ENCODE assay signal across 15 cellular contexts in genomic region chr7:94190599-94191061, GRCh38.
DNase-seq lines count a peak whose midpoint lies in the region; ATAC-seq, FAIRE-seq and TF ChIP-seq lines count a peak whose summit lies in the region.
"Had no signal": no experiment of that assay in that cellular context is flagged by ENCODE, and none has a peak within 500 bp of the region (broad histone marks: within the 10 kb centered on the region; RNA-seq: fewer than 3 reads in every experiment).

No MANE protein-coding gene starts in this region.

- H3K9me3 Mint-ChIP-seq in H9, result peaks cover 4 to 8% of the 10 kb centered on the region in 2 experiments; a peak in 4 of 5 replicates
- H3K9me3 Mint-ChIP-seq: stimulated activated naive CD8-positive, alpha-beta T cell treated with anti-CD3 and anti-CD28 coated beads, Interleukin-15, Interleukin-2, amounts not matched to agents 100 ng/mL and 50 ng/mL, for 24 hours had no signal

- H4K20me1 ChIP-seq in endothelial cell of umbilical vein (replicated peaks; ENCODE audit: control insufficient read depth, extremely low read depth, insufficient read depth, low read length) (no peaks in the 10 kb centered on the region), H9 (ENCODE audit: control insufficient read depth, insufficient read depth, insufficient read length) (no peaks in the 10 kb centered on the region)

- H3K27me3 ChIP-seq in endothelial cell of umbilical vein (ENCODE audit: control insufficient read depth in 2 of 2, insufficient read depth in 2 of 2, low read length in 2 of 2) (no peaks in the 10 kb centered on the region), H9 (ENCODE audit: insufficient read depth, low read length) (no peaks in the 10 kb centered on the region)

- no peak overlapping the region for H2BK12ac ChIP-seq in H9 (ENCODE audit: insufficient read length, low read depth, low read length)

- H3K36me3 ChIP-seq in endothelial cell of umbilical vein (ENCODE audit: control insufficient read depth in 2 of 2, extremely low read depth in 1 of 2, insufficient read depth in 2 of 2, low read length in 2 of 2), result no peaks in the 10 kb centered on the region

- ATAC-seq in HG03460 (IDR thresholded peaks at IDR 0.05; ENCODE audit: unreplicated experiment), result no peak

- no peaks in the 10 kb centered on the region for H3K27me3 Mint-ChIP-seq in H9 (ENCODE audit: low read depth)

- DNase-seq in EH (ENCODE audit: low read depth), result peak; percentile 97
- DNase-seq in NCI-H226, result peak; percentile 83
- peak; percentile 94 for DNase-seq in endothelial cell of umbilical vein (ENCODE audit: low read depth, low spot score)
- DNase-seq in non-pigmented ciliary epithelial cell (ENCODE audit: low read depth), result peak; percentile 89
- no peak for DNase-seq in DMS114 treated with DMSO at 0.1 percent for 48 hours (lab: John Stamatoyannopoulos, UW; ENCODE audit: unreplicated experiment)
- no peak for DNase-seq in H9
- no peak for DNase-seq in stimulated activated CD4-positive, alpha-beta T cell treated with anti-CD3 and anti-CD28 coated beads, Interleukin-4, amount 100 ng/mL, for 24 hours
- DNase-seq: activated CD4-positive, CD25-positive, alpha-beta regulatory T cell treated with anti-CD3 and anti-CD28 coated beads, Interleukin-2, amount 50 U/mL, for 72 hours; activated naive CD4-positive, alpha-beta T cell treated with anti-CD3 and anti-CD28 coated beads, Interleukin-2, amount 50 U/mL, for 16 hours; H7; NCI-H146; stimulated activated CD4-positive, alpha-beta T cell treated with anti-CD3 and anti-CD28 coated beads, Interleukin-15, amount 100 ng/mL, for 24 hours had no signal

- H3K79me1 ChIP-seq in H9 (ENCODE audit: insufficient read depth, low read depth, low read length, poor library complexity, severe bottlenecking), result no peaks in the 10 kb centered on the region

- TF ChIP-seq POLR2A in endothelial cell of umbilical vein (IDR thresholded peaks at IDR 0.05; ENCODE audit: low read depth, low read length), result no peak

- no peak overlapping the region for H3T11ph ChIP-seq in H9 (ENCODE audit: low read length)

- no peak overlapping the region for H3K56ac ChIP-seq in H9 (ENCODE audit: insufficient read length, low read depth, low read length)

- H3K27ac ChIP-seq in endothelial cell of umbilical vein (ENCODE audit: insufficient read depth, low read depth, low read length) (no peak overlapping the region), H9 (ENCODE audit: insufficient read length, low read depth, low read length) (no peak overlapping the region)
- H3K27ac ChIP-seq: PC-9 had no signal

- CTCF ChIA-PET in endothelial cell of umbilical vein (lab: Charles Lee), result no interaction called here

- no peak overlapping the region for H4K91ac ChIP-seq in H9 (ENCODE audit: insufficient read length, low read depth, low read length)

- TF ChIP-seq CTCF in endothelial cell of umbilical vein (IDR thresholded peaks at IDR 0.05; ENCODE audit: extremely low read depth in 1 of 2, insufficient read depth in 1 of 2, low read depth in 1 of 2, low read length in 2 of 2) (no peak), H9 (conservative IDR thresholded peaks at IDR 0.05) (no peak)

- no peak overlapping the region for H3K18ac ChIP-seq in H9 (ENCODE audit: insufficient read length, low read depth, low read length)

- no peak overlapping the region for H2BK5ac ChIP-seq in H9 (ENCODE audit: insufficient read length, low read length)

- intact Hi-C loops in endothelial cell of umbilical vein (cut with micrococcal nuclease), result no loop called here

- H3K23ac ChIP-seq in H9 (ENCODE audit: insufficient read length, low read depth, low read length), result no peak overlapping the region

- no peak overlapping the region for H3K4me3 ChIP-seq in endothelial cell of umbilical vein (replicated peaks in 1 of 3; ENCODE audit: insufficient read depth in 1 of 3, low read depth in 1 of 3, low read length in 3 of 3)
- H3K4me3 ChIP-seq: PC-9 had no signal

- H3K4me2 ChIP-seq in endothelial cell of umbilical vein (ENCODE audit: insufficient read depth, low read length), result no peak overlapping the region
- H3K4me2 ChIP-seq in H9 (ENCODE audit: insufficient read depth, insufficient read length, low read length), result no peak overlapping the region
- H3K4me2 ChIP-seq: PC-9 had no signal

- no peaks in the 10 kb centered on the region for H3K79me2 ChIP-seq in endothelial cell of umbilical vein (ENCODE audit: control insufficient read depth, insufficient read depth, low read length)
- no peaks in the 10 kb centered on the region for H3K79me2 ChIP-seq in H9 (ENCODE audit: insufficient read depth, low read length)

- FAIRE-seq in endothelial cell of umbilical vein (lab: Jason Lieb, UNC), result peak; percentile 83

- H3K9me1 ChIP-seq in endothelial cell of umbilical vein (replicated peaks; ENCODE audit: control insufficient read depth, extremely low read depth, insufficient read depth, low read length), result no peaks in the 10 kb centered on the region

- peaks cover 10% of the 10 kb centered on the region in 2 experiments for H3K4me1 Mint-ChIP-seq in H9

- H2BK120ac ChIP-seq in H9 (ENCODE audit: low read depth, low read length, poor library complexity, severe bottlenecking), result no peak overlapping the region

- H4K5ac ChIP-seq in H9 (ENCODE audit: insufficient read length, low read depth, low read length), result no peak overlapping the region

- H3K9me3 ChIP-seq in endothelial cell of umbilical vein (replicated peaks; ENCODE audit: control insufficient read depth, insufficient read depth, low read length) (no peaks in the 10 kb centered on the region), H9 (ENCODE audit: control insufficient read depth, low read depth, low read length) (no peaks in the 10 kb centered on the region)

- POLR2A ChIA-PET in endothelial cell of umbilical vein (lab: Charles Lee), result no interaction called here

- H2BK20ac ChIP-seq in H9 (ENCODE audit: low read depth, low read length, poor library complexity, severe bottlenecking), result no peak overlapping the region

- H3K23me2 ChIP-seq in H9 (ENCODE audit: insufficient read length, low read depth, low read length, poor library complexity, severe bottlenecking), result peaks cover 2% of the 10 kb centered on the region

- peaks cover 0 to 9% (median 0%) of the 10 kb centered on the region in 3 experiments; a peak in 4 of 7 replicates for H3K36me3 Mint-ChIP-seq in H9 (ENCODE audit: insufficient read depth in 1 of 3, low read depth in 3 of 3)

- H2AFZ ChIP-seq in endothelial cell of umbilical vein (ENCODE audit: low read depth, low read length) (no peak overlapping the region), H9 (ENCODE audit: low read length) (no peak overlapping the region)
- H2AFZ ChIP-seq: PC-9 had no signal

- no CpG with 5 or more reads among the region's 1 CpG for WGBS in H9 (ENCODE audit: extremely low coverage, insufficient read length, low lambda C conversion rate)

- peaks cover 12% of the 10 kb centered on the region for H3K4me1 ChIP-seq in endothelial cell of umbilical vein (ENCODE audit: control insufficient read depth, extremely low read depth, insufficient read depth, low read length)
- peaks cover 4% of the 10 kb centered on the region for H3K4me1 ChIP-seq in H9 (ENCODE audit: insufficient read depth, low read length)

- dilution Hi-C loops in endothelial cell of umbilical vein (cut with MboI; ENCODE audit: extremely low pct_ligation_motif_present, low sequenced_read_pairs), result no loop called here

- H4K8ac ChIP-seq in H9 (replicated peaks; ENCODE audit: insufficient read length, low read depth, low read length), result no peak overlapping the region

- H3K9ac ChIP-seq in endothelial cell of umbilical vein (replicated peaks; ENCODE audit: extremely low read depth, insufficient read depth, low read length), result no peak overlapping the region
- no peak overlapping the region for H3K9ac ChIP-seq in H9 (ENCODE audit: extremely low read depth, insufficient read length, low read length)

- H2BK15ac ChIP-seq in H9 (ENCODE audit: low read depth, low read length), result no peak overlapping the region

- no peak overlapping the region for H3K4me3 Mint-ChIP-seq in H9
- H3K4me3 Mint-ChIP-seq: stimulated activated naive CD8-positive, alpha-beta T cell treated with anti-CD3 and anti-CD28 coated beads, Interleukin-15, Interleukin-2, amounts not matched to agents 100 ng/mL and 50 ng/mL, for 24 hours had no signal

- no peak overlapping the region; the same call in 1 of the 2 replicates for H3K14ac ChIP-seq in H9 (ENCODE audit: insufficient read depth, low read length)

- H3K4ac ChIP-seq in H9 (ENCODE audit: low read depth, low read length), result no peak overlapping the region

- H3K27ac Mint-ChIP-seq in H9, result no peak overlapping the region
- H3K27ac Mint-ChIP-seq: stimulated activated naive CD8-positive, alpha-beta T cell treated with anti-CD3 and anti-CD28 coated beads, Interleukin-15, Interleukin-2, amounts not matched to agents 100 ng/mL and 50 ng/mL, for 24 hours had no signal

- no peak overlapping the region for H2AK5ac ChIP-seq in H9 (ENCODE audit: insufficient read length, low read length)

- BruUV-seq in endothelial cell of umbilical vein (replicated peaks; lab: Mats Ljungman, UMichigan), result no TSS peak

TF ChIP-seq in endothelial cell of umbilical vein, 7 proteins besides CTCF, POLR2A, EP300 and RAD21:
- TF ChIP-seq GATA2 (IDR thresholded peaks at IDR 0.05; ENCODE audit: insufficient read depth, insufficient read length, low read depth, low read length) (no peak), FOS (IDR thresholded peaks at IDR 0.05; ENCODE audit: borderline replicate concordance, insufficient read depth, low read length) (peak; percentile 54), EZH2 (IDR thresholded peaks at IDR 0.05; ENCODE audit: borderline replicate concordance, low read depth, low read length, severe bottlenecking) (no peak), MYC (IDR thresholded peaks at IDR 0.05; ENCODE audit: low read depth, low read length) (no peak)

Comparison
In these comparisons a context has a peak if more than half of its experiments do, and no peak if none do; other contexts are left out.
1. DNase-seq: peak in EH (single experiment), NCI-H226 (single experiment), endothelial cell of umbilical vein (single experiment) and non-pigmented ciliary epithelial cell (single experiment); none in DMS114 treated with DMSO at 0.1 percent for 48 hours (single experiment), H9 (single experiment) and stimulated activated CD4-positive, alpha-beta T cell treated with anti-CD3 and anti-CD28 coated beads, Interleukin-4, amount 100 ng/mL, for 24 hours (single experiment).